27 cellular contexts compared by ENCODE assay signal in genomic region chr1:153180556-153180955, GRCh38. TPM values are rescaled to one million over a fixed set of nuclear protein-coding genes. Genes with fewer than 3 reads are reported as not detected.
A peak's percentile ranks its signal among the peaks of the same experiment; 100 is the strongest.
DNase-seq lines count a peak whose midpoint lies in the region; ATAC-seq, FAIRE-seq and TF ChIP-seq lines count a peak whose summit lies in the region.
"Had no signal": no experiment of that assay in that cellular context is flagged by ENCODE, and none has a peak within 500 bp of the region (broad histone marks: within the 10 kb centered on the region; RNA-seq: fewer than 3 reads in every experiment).

No MANE protein-coding gene starts in this region.

- no peak overlapping the region for H2BK20ac ChIP-seq in H9 (ENCODE audit: low read depth, low read length, poor library complexity, severe bottlenecking)

- H3K27ac Mint-ChIP-seq in H9, result no peak overlapping the region
- H3K27ac Mint-ChIP-seq: CD4-positive, alpha-beta T cell had no signal

- H3K9me3 ChIP-seq in H9 (ENCODE audit: control insufficient read depth, low read depth, low read length), result no peaks in the 10 kb centered on the region
- no peaks in the 10 kb centered on the region for H3K9me3 ChIP-seq in K562 (replicated peaks; ENCODE audit: control insufficient read depth, insufficient read depth, low read depth, low read length)

- no peak overlapping the region for H2BK120ac ChIP-seq in H9 (ENCODE audit: low read depth, low read length, poor library complexity, severe bottlenecking)

- H3K4ac ChIP-seq in H9 (ENCODE audit: low read depth, low read length), result no peak overlapping the region

- H3K9ac ChIP-seq in H9 (ENCODE audit: extremely low read depth, insufficient read length, low read length) (no peak overlapping the region), K562 (ENCODE audit: insufficient read depth in 1 of 2, low read depth in 2 of 2, low read length in 2 of 2) (no peak overlapping the region)
- H3K9ac ChIP-seq: BLaER1 had no signal

- H3K79me2 ChIP-seq in H9 (ENCODE audit: insufficient read depth, low read length) (no peaks in the 10 kb centered on the region), K562 (ENCODE audit: control insufficient read depth, insufficient read depth, low read length) (no peaks in the 10 kb centered on the region)

- no peak overlapping the region for H2BK12ac ChIP-seq in H9 (ENCODE audit: insufficient read length, low read depth, low read length)

- no peak overlapping the region for H3T11ph ChIP-seq in H9 (ENCODE audit: low read length)

- no peak overlapping the region for H2BK15ac ChIP-seq in H9 (ENCODE audit: low read depth, low read length)

- TF ChIP-seq POLR2A in K562 (conservative IDR thresholded peaks at IDR 0.05), result no peak

- H3K27ac ChIP-seq in H9 (ENCODE audit: insufficient read length, low read depth, low read length) (no peak overlapping the region), K562 (ENCODE audit: extremely low read depth, low read depth, low read length) (no peak overlapping the region), foreskin keratinocyte (no peak overlapping the region)
- H3K27ac ChIP-seq: BLaER1, SK-N-MC had no signal

- no peak overlapping the region for H3K56ac ChIP-seq in H9 (ENCODE audit: insufficient read length, low read depth, low read length)

- TF ChIP-seq CTCF in H9 (conservative IDR thresholded peaks at IDR 0.05) (peak; percentile 19; the same call in 1 of the 3 replicates), K562 (IDR thresholded peaks at IDR 0.05 in 2 of 3, conservative IDR thresholded peaks at IDR 0.05 in 1 of 3; ENCODE audit: insufficient read depth in 2 of 3, low read depth in 1 of 3, low read length in 3 of 3) (peak in 2 of 3 experiments; percentile 22 to 32; a peak in 2 of 6 replicates), foreskin keratinocyte (conservative IDR thresholded peaks at IDR 0.05) (peak; percentile 62)

- no peak overlapping the region for H3K4me3 ChIP-seq in K562
- H3K4me3 ChIP-seq: BLaER1, SK-N-MC had no signal

- H3K14ac ChIP-seq in H9 (ENCODE audit: insufficient read depth, low read length), result no peak overlapping the region

- no peaks in the 10 kb centered on the region for H3K36me3 ChIP-seq in K562 (ENCODE audit: control insufficient read depth, insufficient read depth, low read length)
- H3K36me3 ChIP-seq: BLaER1 had no signal

- no peaks in the 10 kb centered on the region for H3K27me3 Mint-ChIP-seq in H9 (ENCODE audit: low read depth)

- CTCF ChIA-PET in K562 (lab: Yijun Ruan, JAX; ENCODE audit: low intra/inter-chr PET ratio), result interaction anchor here (1.0 kb wide), 1 partner anchor 12 kb away, joined by 4 read pairs; no protein-coding TSS in a partner anchor

- no TSS peak for BruUV-seq in K562 (replicated peaks; lab: Mats Ljungman, UMichigan)

- H3K36me3 Mint-ChIP-seq in H9 (ENCODE audit: insufficient read depth in 1 of 3, low read depth in 3 of 3), result no peaks in the 10 kb centered on the region

- H4K91ac ChIP-seq in H9 (ENCODE audit: insufficient read length, low read depth, low read length), result no peak overlapping the region

- POLR2A ChIA-PET in K562 (lab: Yijun Ruan, JAX), result no interaction called here

- H3K4me1 Mint-ChIP-seq in H9, result no peaks in the 10 kb centered on the region

- no peaks in the 10 kb centered on the region for H3K79me1 ChIP-seq in H9 (ENCODE audit: insufficient read depth, low read depth, low read length, poor library complexity, severe bottlenecking)

- peaks cover 14 to 19% of the 10 kb centered on the region in 2 experiments for H3K9me3 Mint-ChIP-seq in H9

- H4K5ac ChIP-seq in H9 (ENCODE audit: insufficient read length, low read depth, low read length), result no peak overlapping the region

- WGBS in H9 (ENCODE audit: extremely low coverage, insufficient read length, low lambda C conversion rate), result no CpG with 5 or more reads among the region's 4 CpGs
- 2% methylated on average over 4 of the region's 4 CpGs for WGBS in K562 (ENCODE audit: insufficient coverage, low coverage, missing lambda C conversion rate)

- H2AK5ac ChIP-seq in H9 (ENCODE audit: insufficient read length, low read length), result no peak overlapping the region

- no peaks in the 10 kb centered on the region for H3K9me1 ChIP-seq in K562 (ENCODE audit: control insufficient read depth, insufficient read depth, low read length)

- intact Hi-C loops in K562 (cut with micrococcal nuclease), result no loop called here

- no peak for FAIRE-seq in K562 (lab: Jason Lieb, UNC)
- FAIRE-seq: A204.1, D721Med, GM19239, H1, HTR-8/SVneo, RCC 7860 had no signal

- no peak for TF ChIP-seq EP300 in K562 (IDR thresholded peaks at IDR 0.05; ENCODE audit: low read length)

- no peak overlapping the region for H3K4me3 Mint-ChIP-seq in H9
- H3K4me3 Mint-ChIP-seq: CD4-positive, alpha-beta T cell had no signal

- no peak overlapping the region for H2BK5ac ChIP-seq in H9 (ENCODE audit: insufficient read length, low read length)

- no peak overlapping the region for H3K4me2 ChIP-seq in H9 (ENCODE audit: insufficient read depth, insufficient read length, low read length)
- no peak overlapping the region for H3K4me2 ChIP-seq in K562 (ENCODE audit: insufficient read depth, low read length)
- H3K4me2 ChIP-seq: BLaER1 had no signal

- no peaks in the 10 kb centered on the region for H3K27me3 ChIP-seq in H9 (ENCODE audit: insufficient read depth, low read length)
- no peaks in the 10 kb centered on the region for H3K27me3 ChIP-seq in K562 (ENCODE audit: control insufficient read depth in 2 of 2, insufficient read depth in 2 of 2, low read length in 2 of 2)
- H3K27me3 ChIP-seq in foreskin keratinocyte, result no peaks in the 10 kb centered on the region
- H3K27me3 ChIP-seq: BLaER1 had no signal

- ATAC-seq in K562 (no peak), foreskin keratinocyte (no peak), HG03108 (IDR thresholded peaks at IDR 0.05; ENCODE audit: unreplicated experiment) (no peak)
- ATAC-seq: HCT116 had no signal

- H2AFZ ChIP-seq in H9 (ENCODE audit: low read length), result no peak overlapping the region
- H2AFZ ChIP-seq in K562 (ENCODE audit: low read depth, low read length), result no peak overlapping the region

- H3K23ac ChIP-seq in H9 (ENCODE audit: insufficient read length, low read depth, low read length), result no peak overlapping the region

- H3K18ac ChIP-seq in H9 (ENCODE audit: insufficient read length, low read depth, low read length), result no peak overlapping the region

- H4K8ac ChIP-seq in H9 (replicated peaks; ENCODE audit: insufficient read length, low read depth, low read length), result no peak overlapping the region

- no peaks in the 10 kb centered on the region for H3K23me2 ChIP-seq in H9 (ENCODE audit: insufficient read length, low read depth, low read length, poor library complexity, severe bottlenecking)

- no peaks in the 10 kb centered on the region for H3K4me1 ChIP-seq in H9 (ENCODE audit: insufficient read depth, low read length)
- no peaks in the 10 kb centered on the region for H3K4me1 ChIP-seq in K562 (replicated peaks in 1 of 2; ENCODE audit: control insufficient read depth in 2 of 2, insufficient read depth in 2 of 2, low read length in 2 of 2)
- no peaks in the 10 kb centered on the region for H3K4me1 ChIP-seq in foreskin keratinocyte
- H3K4me1 ChIP-seq: BLaER1 had no signal

- in situ Hi-C loops in K562 (cut with MboI), result loop anchor here (25.0 kb wide), 1 partner anchor 218 kb away; the partner anchor contains the start of gene SPRR4

- DNase-seq in H9 (no peak), OCI-M1 (lab: John Stamatoyannopoulos, UW) (peak; percentile 18), K562 (ENCODE audit: extremely low read depth in 1 of 4, low spot score in 3 of 4) (peak in 1 of 4 experiments; percentile 2), foreskin keratinocyte (peak; percentile 9 to 38), NCI-H146 treated with DMSO at 0.1 percent for 48 hours (lab: John Stamatoyannopoulos, UW; ENCODE audit: unreplicated experiment) (no peak), NCI-H1436 (lab: John Stamatoyannopoulos, UW) (no peak)
- DNase-seq: CD4-positive, alpha-beta T cell; KBM-7; MM.1S; NCI-H1694 treated with DMSO at 0.1 percent for 48 hours; NCI-H2081; NCI-H2227 treated with DMSO at 0.1 percent for 48 hours; NCI-H510A treated with DMSO at 0.1 percent for 48 hours; NK-92 treated with Interleukin-12 subunit alpha and Interleukin-12 subunit beta, amount 100 ng/mL, for 24 hours; SIG-M5 had no signal

- no peaks in the 10 kb centered on the region for H4K20me1 ChIP-seq in H9 (ENCODE audit: control insufficient read depth, insufficient read depth, insufficient read length)
- no peaks in the 10 kb centered on the region for H4K20me1 ChIP-seq in K562 (replicated peaks; ENCODE audit: control insufficient read depth, insufficient read depth, low read length)
- H4K20me1 ChIP-seq: BLaER1 had no signal

- TF ChIP-seq RAD21 in K562 (CRISPR knock-in tag; conservative IDR thresholded peaks at IDR 0.05 in 1 of 2, IDR thresholded peaks at IDR 0.05 in 1 of 2), result peak; percentile 29 to 57; a peak in 3 of 4 replicates

RNA-seq across cellular contexts. Expression of gene LELP1, which starts 22.7 kb away (rescaled TPM):
- not detected in 2 replicates for total RNA-seq in H9 (2021)
- not detected in 2 replicates for total RNA-seq in K562 (2011; cell fraction: chromatin; rRNA removed; ENCODE audit: low replicate concordance)
- not detected in 2 replicates for total RNA-seq in K562 (2011; cell fraction: nucleolus; rRNA removed)
- not detected in 2 replicates for total RNA-seq in K562 (2011; cell fraction: nucleoplasm; rRNA removed)
- not detected in 2 replicates for total RNA-seq in K562 (2014; rRNA removed)
- not detected in 2 replicates for total RNA-seq in K562 (2014; rRNA removed; fragmentation: Illumina TruSeq; extraction: Trizol)
- not detected in 2 replicates for total RNA-seq in K562 (2015; rRNA removed; fragmentation: Illumina TruSeq; extraction: Trizol)
- total RNA-seq in K562 (2021), result not detected in 2 replicates
- polyA plus RNA-seq in K562 (2011; rRNA removed), result not detected in 2 replicates
- not detected in 2 replicates for polyA plus RNA-seq in K562 (2011; cell fraction: cytosol; rRNA removed)
- not detected in 2 replicates for polyA plus RNA-seq in K562 (2011; cell fraction: nucleus; rRNA removed)
- polyA plus RNA-seq in K562 (2012), result not detected in 2 replicates
- not detected in 2 replicates for polyA plus RNA-seq in K562 (2014; fragmentation: Illumina TruSeq; extraction: Trizol)
- polyA plus RNA-seq in K562 (2014; fragmentation: Nextera tagmentation; extraction: Ambion mirVana), result not detected
- polyA plus RNA-seq in K562 (2014; rRNA removed), result not detected in 2 replicates
- polyA minus RNA-seq in K562 (2011; rRNA and poly(A)+ RNA removed), result not detected in 2 replicates
- polyA minus RNA-seq in K562 (2011; cell fraction: cytosol; rRNA and poly(A)+ RNA removed), result not detected in 2 replicates
- polyA minus RNA-seq in K562 (2011; cell fraction: nucleus; rRNA and poly(A)+ RNA removed), result not detected in 2 replicates
- total RNA-seq in foreskin keratinocyte, result not detected in 2 replicates
- not detected in 2 replicates for polyA plus RNA-seq in foreskin keratinocyte
- total RNA-seq: CD4-positive, alpha-beta T cell; H1; LHCN-M2 had no signal
- polyA plus RNA-seq: AG04450, H1 had no signal

RNA-seq across cellular contexts. Expression of gene SPRR2G, which starts 29.9 kb away (rescaled TPM):
- not detected in 2 replicates for total RNA-seq in H9 (2021)
- total RNA-seq in K562 (2011; cell fraction: chromatin; rRNA removed; ENCODE audit: low replicate concordance), result not detected in 2 replicates
- not detected in 2 replicates for total RNA-seq in K562 (2011; cell fraction: nucleolus; rRNA removed)
- not detected in 2 replicates for total RNA-seq in K562 (2011; cell fraction: nucleoplasm; rRNA removed)
- not detected in 2 replicates for total RNA-seq in K562 (2014; rRNA removed)
- total RNA-seq in K562 (2014; rRNA removed; fragmentation: Illumina TruSeq; extraction: Trizol), result not detected in 2 replicates
- total RNA-seq in K562 (2015; rRNA removed; fragmentation: Illumina TruSeq; extraction: Trizol), result not detected in 2 replicates
- not detected in 2 replicates for total RNA-seq in K562 (2021)
- not detected in 2 replicates for polyA plus RNA-seq in K562 (2011; rRNA removed)
- not detected in 2 replicates for polyA plus RNA-seq in K562 (2011; cell fraction: cytosol; rRNA removed)
- not detected in 2 replicates for polyA plus RNA-seq in K562 (2011; cell fraction: nucleus; rRNA removed)
- polyA plus RNA-seq in K562 (2012), result not detected in 2 replicates
- polyA plus RNA-seq in K562 (2014; fragmentation: Illumina TruSeq; extraction: Trizol), result not detected in 2 replicates
- polyA plus RNA-seq in K562 (2014; fragmentation: Nextera tagmentation; extraction: Ambion mirVana), result not detected
- not detected in 2 replicates for polyA plus RNA-seq in K562 (2014; rRNA removed)
- not detected in 2 replicates for polyA minus RNA-seq in K562 (2011; rRNA and poly(A)+ RNA removed)
- not detected in 2 replicates for polyA minus RNA-seq in K562 (2011; cell fraction: cytosol; rRNA and poly(A)+ RNA removed)
- polyA minus RNA-seq in K562 (2011; cell fraction: nucleus; rRNA and poly(A)+ RNA removed), result not detected in 2 replicates
- 2.7 and 3.1 TPM in 2 replicates for total RNA-seq in foreskin keratinocyte
- polyA plus RNA-seq in foreskin keratinocyte, result 1.4 and 2.9 TPM in 2 replicates
- total RNA-seq: CD4-positive, alpha-beta T cell; H1; LHCN-M2 had no signal
- polyA plus RNA-seq: AG04450, H1 had no signal

RNA-seq across cellular contexts. Expression of gene PRR9, which starts 36.8 kb away (rescaled TPM):
- not detected in 2 replicates for total RNA-seq in H9 (2021)
- total RNA-seq in K562 (2011; cell fraction: chromatin; rRNA removed; ENCODE audit: low replicate concordance), result 0.35 TPM in 1 of 2 replicates, not detected in the other
- total RNA-seq in K562 (2011; cell fraction: nucleolus; rRNA removed), result not detected in 2 replicates
- total RNA-seq in K562 (2011; cell fraction: nucleoplasm; rRNA removed), result not detected in 2 replicates
- total RNA-seq in K562 (2014; rRNA removed), result 0.23 TPM in 1 of 2 replicates, not detected in the other
- total RNA-seq in K562 (2014; rRNA removed; fragmentation: Illumina TruSeq; extraction: Trizol), result 0.15 and 0.38 TPM in 2 replicates
- total RNA-seq in K562 (2015; rRNA removed; fragmentation: Illumina TruSeq; extraction: Trizol), result 1.4 and 1.6 TPM in 2 replicates
- total RNA-seq in K562 (2021), result 0.20 TPM in 1 of 2 replicates, not detected in the other
- polyA plus RNA-seq in K562 (2011; rRNA removed), result 0.14 TPM in 1 of 2 replicates, not detected in the other
- polyA plus RNA-seq in K562 (2011; cell fraction: cytosol; rRNA removed), result 0.33 TPM in 1 of 2 replicates, not detected in the other
- 0.27 TPM in 1 of 2 replicates, not detected in the other for polyA plus RNA-seq in K562 (2011; cell fraction: nucleus; rRNA removed)
- polyA plus RNA-seq in K562 (2012), result 2.1 and 8.2 TPM in 2 replicates
- polyA plus RNA-seq in K562 (2014; fragmentation: Illumina TruSeq; extraction: Trizol), result 0.22 TPM in 1 of 2 replicates, not detected in the other
- polyA plus RNA-seq in K562 (2014; fragmentation: Nextera tagmentation; extraction: Ambion mirVana), result 1 to 10 TPM in 1 of 2 experiments, under 1 TPM in 1; 0.59 to 1.1 TPM
- 0.25 TPM in 1 of 2 replicates, not detected in the other for polyA plus RNA-seq in K562 (2014; rRNA removed)
- not detected in 2 replicates for polyA minus RNA-seq in K562 (2011; rRNA and poly(A)+ RNA removed)
- polyA minus RNA-seq in K562 (2011; cell fraction: cytosol; rRNA and poly(A)+ RNA removed), result not detected in 2 replicates
- not detected in 2 replicates for polyA minus RNA-seq in K562 (2011; cell fraction: nucleus; rRNA and poly(A)+ RNA removed)
- total RNA-seq in foreskin keratinocyte, result 1.2 and 2.9 TPM in 2 replicates
- polyA plus RNA-seq in foreskin keratinocyte, result 0.78 and 3.5 TPM in 2 replicates
- total RNA-seq: CD4-positive, alpha-beta T cell; H1; LHCN-M2 had no signal
- polyA plus RNA-seq: AG04450, H1 had no signal

Comparison
In these comparisons a context has a peak if more than half of its experiments do, and no peak if none do; other contexts are left out.
1. DNase-seq: peak in OCI-M1 (single experiment) and foreskin keratinocyte (2 of 2); none in H9 (single experiment), NCI-H146 treated with DMSO at 0.1 percent for 48 hours (single experiment) and NCI-H1436 (single experiment).
2. Peak in every context shown above with its lines, with median percentiles within 50 percentile points of each other: CTCF ChIP-seq.